ENCODE assay signal across 8 cellular contexts in genomic region chr19:35628565-35629331, GRCh38.
A peak's percentile ranks its signal among the peaks of the same experiment; 100 is the strongest.
DNase-seq lines count a peak whose midpoint lies in the region; ATAC-seq and TF ChIP-seq lines count a peak whose summit lies in the region.

Gene RBM42, plus strand, starts transcription at chr19:35629036. Its CDS starts 118 bp downstream, at chr19:35629154.

- no peaks in the 10 kb centered on the region for H3K9me3 Mint-ChIP-seq in central memory CD8-positive, alpha-beta T cell

- H3K27me3 Mint-ChIP-seq in central memory CD8-positive, alpha-beta T cell = no peaks in the 10 kb centered on the region

- peaks cover 40% of the 10 kb centered on the region for H3K4me1 Mint-ChIP-seq in central memory CD8-positive, alpha-beta T cell

- peak; percentile 96 for DNase-seq in AG09309 (ENCODE audit: low read depth)
- DNase-seq in NCI-H446 (lab: John Stamatoyannopoulos, UW) = peak; percentile 96 to 99
- peak; percentile 95 for DNase-seq in activated CD4-positive, CD25-positive, alpha-beta regulatory T cell treated with anti-CD3 and anti-CD28 coated beads, Interleukin-2, amount 50 U/mL, for 16 hours (ENCODE audit: low read depth, low spot score)
- peak; percentile 96 to 99 for DNase-seq in central memory CD8-positive, alpha-beta T cell (ENCODE audit: low spot score in 2 of 2)
- peak; percentile 99 for DNase-seq in iris pigment epithelial cell (ENCODE audit: low read depth)
- DNase-seq in stimulated activated CD4-positive, alpha-beta T cell treated with anti-CD3 and anti-CD28 coated beads, Interleukin-12 subunit alpha, Interleukin-12 subunit beta, amount 100 ng/mL, for 24 hours (ENCODE audit: low read depth in 2 of 2) = peak; percentile 95

- peak within 1 kb of the TSS; percentile 93 for H3K4me3 ChIP-seq in AG09309 (ENCODE audit: control insufficient read depth, low read depth, low read length)

- TF ChIP-seq CTCF in AG09309 (IDR thresholded peaks at IDR 0.05; ENCODE audit: control insufficient read depth, insufficient read depth, low read depth, low read length, missing control alignments) = no peak

- peak within 1 kb of the TSS; percentile 94 for H3K27ac Mint-ChIP-seq in central memory CD8-positive, alpha-beta T cell (ENCODE audit: low read depth)

- ATAC-seq in GM19025 (IDR thresholded peaks at IDR 0.05; ENCODE audit: low read depth, unreplicated experiment) (peak; percentile 97), HG03342 (IDR thresholded peaks at IDR 0.05; ENCODE audit: unreplicated experiment) (peak; percentile 94)
- peak; percentile 100 for ATAC-seq in central memory CD8-positive, alpha-beta T cell (replicated peaks; ENCODE audit: extremely low read depth, poor library complexity, severe bottlenecking)

- H3K36me3 Mint-ChIP-seq in central memory CD8-positive, alpha-beta T cell (ENCODE audit: insufficient read depth) = peaks cover 28% of the 10 kb centered on the region

- peak within 1 kb of the TSS; percentile 88 for H3K4me3 Mint-ChIP-seq in central memory CD8-positive, alpha-beta T cell

Comparison
In these comparisons a context has a peak if more than half of its experiments do, and no peak if none do; other contexts are left out.
1. Peak in every context shown above with its lines: DNase-seq, ATAC-seq and H3K4me3 ChIP-seq.